Comparison of ENCODE assay signal across 9 cellular contexts in the genomic region with DNA sequence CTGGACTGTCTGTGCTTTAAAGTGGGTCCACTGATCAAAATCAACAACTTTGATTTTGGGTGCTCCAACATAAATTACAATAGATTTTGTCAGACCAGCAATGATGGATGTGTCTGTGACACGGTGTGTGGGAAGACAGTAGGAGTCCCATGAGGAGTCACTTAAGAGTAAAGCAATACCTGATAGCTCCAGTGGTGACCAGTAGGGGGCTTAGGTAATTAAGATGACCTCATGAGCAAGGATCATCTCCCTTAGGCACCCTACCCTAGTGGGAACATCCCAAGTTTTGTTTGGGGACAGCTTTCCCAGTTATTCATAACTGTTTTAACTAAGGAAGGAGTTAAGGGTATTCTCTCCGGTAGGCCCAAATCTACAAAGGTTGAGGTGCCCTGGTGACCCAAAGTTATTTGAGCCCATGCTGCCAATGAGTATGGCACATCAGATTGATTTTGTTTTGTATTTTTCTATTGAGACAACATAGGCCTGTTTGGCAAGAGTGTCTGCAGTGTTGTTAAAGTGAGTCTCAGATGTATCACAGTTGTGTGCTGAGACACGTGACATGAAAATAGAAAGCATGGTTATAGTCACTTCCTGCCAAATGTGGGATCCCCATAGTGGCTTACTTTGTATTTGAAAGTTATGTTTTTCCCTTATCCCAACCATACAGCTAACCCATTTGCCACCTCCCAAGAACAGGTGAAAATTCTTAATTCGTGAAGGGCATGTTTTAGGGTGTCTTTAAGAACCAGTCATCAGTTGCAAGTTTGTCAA.
A peak's percentile ranks its signal among the peaks of the same experiment; 100 is the strongest.
DNase-seq lines count a peak whose midpoint lies in the region; ATAC-seq and TF ChIP-seq lines count a peak whose summit lies in the region.
"Had no signal": no experiment of that assay in that cellular context is flagged by ENCODE, and none has a peak within 500 bp of the region (broad histone marks: within the 10 kb centered on the region; RNA-seq: fewer than 3 reads in every experiment).

No MANE protein-coding gene starts in this region.

- TF ChIP-seq POLR2A in right lobe of liver (IDR thresholded peaks at IDR 0.05), result no peak

- no peaks in the 10 kb centered on the region for H3K4me1 ChIP-seq in right lobe of liver

- no peaks in the 10 kb centered on the region for H3K36me3 ChIP-seq in right lobe of liver

- ATAC-seq in GM19035 (IDR thresholded peaks at IDR 0.05; ENCODE audit: unreplicated experiment) (peak; percentile 65), HG02678 (IDR thresholded peaks at IDR 0.05; ENCODE audit: unreplicated experiment) (peak; percentile 76), right lobe of liver (peak in 3 of 4 donors; percentile 34 to 51 (median 40))

- H3K4me3 ChIP-seq in right lobe of liver, result no peak overlapping the region

- WGBS in right lobe of liver (ENCODE audit: insufficient coverage, low coverage, low lambda C conversion rate, missing lambda C conversion rate), result 67% methylated on average over 4 of the region's 4 CpGs

- no peaks in the 10 kb centered on the region for H3K9me3 ChIP-seq in right lobe of liver

- peak in 2 of 4 donors; percentile 16 to 28 for TF ChIP-seq CTCF in right lobe of liver (IDR thresholded peaks at IDR 0.05)

- intact Hi-C loops in right lobe of liver (cut with DNase I), result no loop called here

- DNase-seq in NAMALWA (ENCODE audit: low spot score) (peak; percentile 22), right lobe of liver (no peak), NCI-H524 treated with DMSO at 0.1 percent for 48 hours (lab: John Stamatoyannopoulos, UW) (no peak), cerebellum (ENCODE audit: low spot score) (no peak), caudate nucleus (lab: John Stamatoyannopoulos, UW) (no peak)
- DNase-seq: aorta, NCI-H748 treated with DMSO at 0.1 percent for 48 hours had no signal

- no peaks in the 10 kb centered on the region for H3K27me3 ChIP-seq in right lobe of liver

- H3K27ac ChIP-seq in right lobe of liver (no peak overlapping the region), caudate nucleus (ENCODE audit: low read depth, low read length) (no peak overlapping the region)
